In genomic region chr4:8235686-8236085, GRCh38 we compare ENCODE assay signal across 29 cellular contexts. TPM values are rescaled to one million over a fixed set of nuclear protein-coding genes. Genes with fewer than 3 reads are reported as not detected.
"Had no signal": no experiment of that assay in that cellular context is flagged by ENCODE, and none has a peak within 500 bp of the region (broad histone marks: within the 10 kb centered on the region; RNA-seq: fewer than 3 reads in every experiment).

No MANE protein-coding gene starts in this region.

- H3K36me3 Mint-ChIP-seq: neural progenitor cell had no signal

- H3K27me3 Mint-ChIP-seq: naive thymus-derived CD4-positive, alpha-beta T cell had no signal

- H3K4me2 ChIP-seq: hepatocyte, neural progenitor cell, smooth muscle cell had no signal

- H3K27me3 ChIP-seq: esophagus muscularis mucosa, foreskin keratinocyte, gastroesophageal sphincter, heart left ventricle, hepatocyte, left lung, neural progenitor cell, ovary, testis, tibial nerve, upper lobe of left lung had no signal

- H3K9me3 ChIP-seq: esophagus muscularis mucosa, gastroesophageal sphincter, heart left ventricle, left lung, ovary, testis, tibial nerve, upper lobe of left lung had no signal

- H3K27ac Mint-ChIP-seq: naive thymus-derived CD4-positive, alpha-beta T cell; nephron; neural progenitor cell had no signal

- DNase-seq: dermis blood vessel endothelial cell; effector memory CD4-positive, alpha-beta T cell; foreskin keratinocyte; heart left ventricle; left cardiac atrium; mammary epithelial cell; mesendoderm; midbrain; naive thymus-derived CD4-positive, alpha-beta T cell; nucleus accumbens; ovary; stimulated activated CD4-positive, alpha-beta T cell treated with anti-CD3 and anti-CD28 coated beads, Interleukin-12 subunit alpha, Interleukin-12 subunit beta, amount 100 ng/mL, for 4 hours; stimulated activated CD4-positive, alpha-beta T cell treated with anti-CD3 and anti-CD28 coated beads, Interleukin-1b, Interleukin-23, amount 100 ng/mL, for 48 hours; stimulated activated CD4-positive, alpha-beta T cell treated with anti-CD3 and anti-CD28 coated beads, Interleukin-4, amount 100 ng/mL, for 1 hour; stimulated activated CD8-positive, alpha-beta memory T cell treated with anti-CD3 and anti-CD28 coated beads, Interleukin-4, amount 100 ng/mL, for 48 hours; stimulated activated naive CD8-positive, alpha-beta T cell treated with anti-CD3 and anti-CD28 coated beads, Interleukin-15, Interleukin-2, amounts not matched to agents 100 U/mL and 50 U/mL, for 24 hours; substantia nigra; testis had no signal

- H3K4me3 ChIP-seq: coronary artery, esophagus muscularis mucosa, gastroesophageal sphincter, heart left ventricle, hepatocyte, left lung, neural progenitor cell, ovary, smooth muscle cell, testis, tibial nerve, upper lobe of left lung had no signal

- H3K4me1 ChIP-seq: esophagus muscularis mucosa, foreskin keratinocyte, gastroesophageal sphincter, heart left ventricle, left lung, neural progenitor cell, testis, tibial nerve, upper lobe of left lung had no signal

- H3K4me3 Mint-ChIP-seq: naive thymus-derived CD4-positive, alpha-beta T cell; nephron; neural progenitor cell had no signal

- H3K27ac ChIP-seq: coronary artery, esophagus muscularis mucosa, foreskin keratinocyte, gastroesophageal sphincter, heart left ventricle, hepatocyte, left lung, neural progenitor cell, ovary, testis, tibial nerve, upper lobe of left lung had no signal

- H3K9ac ChIP-seq: neural progenitor cell had no signal

- ATAC-seq: foreskin keratinocyte; gastroesophageal sphincter; left cardiac atrium; left lung; naive thymus-derived CD4-positive, alpha-beta T cell; sciatic nerve; stimulated activated naive CD8-positive, alpha-beta T cell treated with anti-CD3 and anti-CD28 coated beads, Interleukin-15, Interleukin-2, amounts not matched to agents 100 U/mL and 50 U/mL, for 24 hours had no signal

- H3K36me3 ChIP-seq: neural progenitor cell, ovary had no signal

- H3K9me3 Mint-ChIP-seq: naive thymus-derived CD4-positive, alpha-beta T cell; nephron; neural progenitor cell had no signal

RNA-seq across cellular contexts. Expression of gene HTRA3, which starts 33.9 kb away (rescaled TPM):
- total RNA-seq: foreskin keratinocyte; naive thymus-derived CD4-positive, alpha-beta T cell had no signal
- polyA plus RNA-seq: foreskin keratinocyte; mammary epithelial cell; naive thymus-derived CD4-positive, alpha-beta T cell had no signal
